ENCODE assay signal across 18 cellular contexts in the genomic region with DNA sequence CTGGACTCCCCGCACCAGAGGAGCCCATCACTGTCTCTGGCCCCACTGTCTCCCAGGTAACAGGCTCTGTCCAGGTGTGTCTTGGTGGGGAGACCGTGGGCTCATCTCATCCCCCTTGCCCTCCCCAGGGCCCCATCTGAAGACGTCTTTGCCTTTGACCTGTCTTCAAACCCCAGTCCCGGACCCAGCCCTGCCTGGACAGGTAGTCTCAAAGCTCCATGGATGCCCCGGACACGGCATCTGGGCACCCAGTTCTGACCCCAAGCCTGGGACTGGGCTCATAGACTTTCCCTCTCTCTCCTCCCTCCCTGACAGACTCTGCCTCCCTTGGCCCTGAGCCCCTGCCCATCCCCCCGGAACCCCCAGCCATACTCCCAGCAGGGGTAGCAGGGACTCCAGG. TPM values are rescaled to one million over a fixed set of nuclear protein-coding genes. Genes with fewer than 3 reads are reported as not detected.
DNase-seq lines count a peak whose midpoint lies in the region; ATAC-seq and TF ChIP-seq lines count a peak whose summit lies in the region.
"Had no signal": no experiment of that assay in that cellular context is flagged by ENCODE, and none has a peak within 500 bp of the region (broad histone marks: within the 10 kb centered on the region; RNA-seq: fewer than 3 reads in every experiment).

No MANE protein-coding gene starts in this region.

- POLR2A ChIA-PET in OCI-LY7 (lab: Charles Lee): no interaction called here
- POLR2A ChIA-PET in activated CD8-positive, alpha-beta T cell treated with anti-CD3 and anti-CD28 coated beads, Interleukin-2, amount 10 ng/mL, durations not matched to agents 7 days and 5 days (lab: Charles Lee): no interaction called here

- no TSS peak for BruUV-seq in OCI-LY7 (replicated peaks; lab: Mats Ljungman, UMichigan)

- no peaks in the 10 kb centered on the region for H3K9me3 Mint-ChIP-seq in activated CD8-positive, alpha-beta T cell treated with anti-CD3 and anti-CD28 coated beads, Interleukin-2, amount 10 ng/mL, durations not matched to agents 7 days and 5 days (ENCODE audit: insufficient read depth)
- H3K9me3 Mint-ChIP-seq: CD4-positive, alpha-beta memory T cell; H9 had no signal

- H3K4me3 ChIP-seq in H7 (ENCODE audit: insufficient read depth, low read depth, low read length): no peak overlapping the region
- no peak overlapping the region for H3K4me3 ChIP-seq in psoas muscle
- no peak overlapping the region for H3K4me3 ChIP-seq in thyroid gland (replicated peaks in 1 of 3)
- H3K4me3 ChIP-seq in OCI-LY7 (ENCODE audit: low read depth, low read length, poor library complexity, severe bottlenecking): no peak overlapping the region
- H3K4me3 ChIP-seq: GM23248 had no signal

- H3K27ac Mint-ChIP-seq in activated CD8-positive, alpha-beta T cell treated with anti-CD3 and anti-CD28 coated beads, Interleukin-2, amount 10 ng/mL, durations not matched to agents 7 days and 5 days: no peak overlapping the region
- H3K27ac Mint-ChIP-seq: CD4-positive, alpha-beta memory T cell; H9 had no signal

- H4K20me1 ChIP-seq in OCI-LY7 (ENCODE audit: insufficient read depth, low read length): no peaks in the 10 kb centered on the region

- H3K27ac ChIP-seq in psoas muscle: peak overlapping the region; percentile 42
- no peak overlapping the region for H3K27ac ChIP-seq in thyroid gland
- no peak overlapping the region for H3K27ac ChIP-seq in OCI-LY7 (ENCODE audit: low read depth, low read length, poor library complexity, severe bottlenecking)
- H3K27ac ChIP-seq: GM23248 had no signal

- H3K27me3 ChIP-seq in H7 (ENCODE audit: control insufficient read depth, insufficient read depth, low read length) (no peaks in the 10 kb centered on the region), psoas muscle (ENCODE audit: insufficient read depth in 3 of 3, low read length in 2 of 3) (no peaks in the 10 kb centered on the region), thyroid gland (no peaks in the 10 kb centered on the region)

- no peaks in the 10 kb centered on the region for H3K79me2 ChIP-seq in OCI-LY7 (ENCODE audit: insufficient read depth, low read depth, low read length)

- DNase-seq in H7 (peak; percentile 46), iPS-NIHi11 (ENCODE audit: low spot score) (peak; percentile 7), psoas muscle (no peak), thyroid gland (no peak), OCI-LY7 (ENCODE audit: low spot score) (no peak)
- DNase-seq in activated CD8-positive, alpha-beta T cell treated with anti-CD3 and anti-CD28 coated beads, Interleukin-2, amount 10 ng/mL, durations not matched to agents 7 days and 5 days: no peak
- DNase-seq: C1 segment of cervical spinal cord; Caco-2; CD4-positive, alpha-beta memory T cell; DMS153; DND-41; GM23248; H9 had no signal

- intact Hi-C loops in psoas muscle (cut with DNase I) (loop anchor here in 1 of 2 donors (5.0 kb wide), 1 partner anchor 48 kb away; a partner anchor contains a TSS), thyroid gland (cut with DNase I) (no loop called here), OCI-LY7 (cut with micrococcal nuclease; ENCODE audit: unreplicated experiment) (no loop called here)

- no peaks in the 10 kb centered on the region for H3K4me1 Mint-ChIP-seq in activated CD8-positive, alpha-beta T cell treated with anti-CD3 and anti-CD28 coated beads, Interleukin-2, amount 10 ng/mL, durations not matched to agents 7 days and 5 days (ENCODE audit: low read depth)
- H3K4me1 Mint-ChIP-seq: H9 had no signal

- no peaks in the 10 kb centered on the region for H3K9me3 ChIP-seq in psoas muscle
- H3K9me3 ChIP-seq in thyroid gland: no peaks in the 10 kb centered on the region
- H3K9me3 ChIP-seq in OCI-LY7 (ENCODE audit: low read length): no peaks in the 10 kb centered on the region
- H3K9me3 ChIP-seq: Caco-2 had no signal

- peaks cover 2% of the 10 kb centered on the region for H3K36me3 ChIP-seq in H7 (replicated peaks; ENCODE audit: control insufficient read depth, insufficient read depth, low read length)
- peaks cover 0 to 55% of the 10 kb centered on the region in 2 donors for H3K36me3 ChIP-seq in psoas muscle (ENCODE audit: insufficient read depth in 1 of 2, low read depth in 1 of 2)
- peaks cover 18 to 28% of the 10 kb centered on the region in 2 donors for H3K36me3 ChIP-seq in thyroid gland
- H3K36me3 ChIP-seq in OCI-LY7 (ENCODE audit: insufficient read depth, low read length): no peaks in the 10 kb centered on the region

- H3K4me1 ChIP-seq in psoas muscle: peaks cover 11% of the 10 kb centered on the region
- no peaks in the 10 kb centered on the region for H3K4me1 ChIP-seq in thyroid gland
- peaks cover 6% of the 10 kb centered on the region for H3K4me1 ChIP-seq in OCI-LY7 (ENCODE audit: insufficient read depth, low read length, poor library complexity, severe bottlenecking)
- H3K4me1 ChIP-seq: Caco-2 had no signal

- H3K4me3 Mint-ChIP-seq in activated CD8-positive, alpha-beta T cell treated with anti-CD3 and anti-CD28 coated beads, Interleukin-2, amount 10 ng/mL, durations not matched to agents 7 days and 5 days: no peak overlapping the region
- H3K4me3 Mint-ChIP-seq: CD4-positive, alpha-beta memory T cell; H9 had no signal

- no peak for TF ChIP-seq CTCF in psoas muscle (IDR thresholded peaks at IDR 0.05)
- TF ChIP-seq CTCF in thyroid gland (IDR thresholded peaks at IDR 0.05): no peak
- no peak for TF ChIP-seq CTCF in OCI-LY7 (conservative IDR thresholded peaks at IDR 0.05; ENCODE audit: low read length)

- no peaks in the 10 kb centered on the region for H3K27me3 Mint-ChIP-seq in activated CD8-positive, alpha-beta T cell treated with anti-CD3 and anti-CD28 coated beads, Interleukin-2, amount 10 ng/mL, durations not matched to agents 7 days and 5 days (ENCODE audit: low read depth)
- H3K27me3 Mint-ChIP-seq: CD4-positive, alpha-beta memory T cell had no signal

- no peak for ATAC-seq in psoas muscle
- no peak for ATAC-seq in activated CD8-positive, alpha-beta T cell treated with anti-CD3 and anti-CD28 coated beads, Interleukin-2, amount 10 ng/mL, durations not matched to agents 7 days and 5 days
- ATAC-seq: HCT116 had no signal

- CTCF ChIA-PET in OCI-LY7 (lab: Charles Lee; ENCODE audit: unreplicated experiment): no interaction called here
- CTCF ChIA-PET in activated CD8-positive, alpha-beta T cell treated with anti-CD3 and anti-CD28 coated beads, Interleukin-2, amount 10 ng/mL, durations not matched to agents 7 days and 5 days (lab: Charles Lee): interaction anchor here (0.7 to 1.0 kb wide), 2 partner anchors 14 to 50 kb away, joined by 3 to 4 read pairs; a partner anchor contains a TSS

- H3K9me2 ChIP-seq in OCI-LY7 (ENCODE audit: insufficient read depth, low read length): no peaks in the 10 kb centered on the region

- H2AFZ ChIP-seq in OCI-LY7 (ENCODE audit: low read length): no peak overlapping the region
- H2AFZ ChIP-seq: GM23248 had no signal

- 87 to 89% (median 88%) methylated on average over 7 of the region's 7 CpGs for WGBS in psoas muscle, 3 donors
- WGBS in thyroid gland, 2 donors: 84 to 96% methylated on average over 7 of the region's 7 CpGs

- H3K4me2 ChIP-seq in OCI-LY7 (ENCODE audit: low read length): no peak overlapping the region

- no peaks in the 10 kb centered on the region for H3K36me3 Mint-ChIP-seq in activated CD8-positive, alpha-beta T cell treated with anti-CD3 and anti-CD28 coated beads, Interleukin-2, amount 10 ng/mL, durations not matched to agents 7 days and 5 days (ENCODE audit: low read depth)
- H3K36me3 Mint-ChIP-seq: CD4-positive, alpha-beta memory T cell had no signal

- no peak for TF ChIP-seq POLR2A in thyroid gland (IDR thresholded peaks at IDR 0.05)

RNA-seq across cellular contexts. Expression of a gene that starts 6.3 kb away (rescaled TPM):
- total RNA-seq in H7 (2014; rRNA removed; shearing (Covaris generic)): 0.10 and 0.33 TPM in 2 replicates
- total RNA-seq in psoas muscle: under 1 TPM in 1 of 4 donors, not detected in 3; 0.24 TPM
- under 1 TPM in 1 of 3 donors, not detected in 2; 0.01 TPM for polyA plus RNA-seq in psoas muscle
- not detected for total RNA-seq in thyroid gland
- total RNA-seq in OCI-LY7 (2014; rRNA removed; shearing (Covaris generic)): not detected in 2 replicates
- total RNA-seq in OCI-LY7 (2022): not detected in 2 replicates
- total RNA-seq in activated CD8-positive, alpha-beta T cell treated with anti-CD3 and anti-CD28 coated beads, Interleukin-2, amount 10 ng/mL, durations not matched to agents 7 days and 5 days: not detected
- total RNA-seq: A172; A673; CD4-positive, alpha-beta memory T cell; GM23248; H9 had no signal
- polyA plus RNA-seq: BJ; CD4-positive, alpha-beta memory T cell; GM23248 had no signal

RNA-seq across cellular contexts. Expression of a gene that starts 6.8 kb away (rescaled TPM):
- total RNA-seq in H7 (2014; rRNA removed; shearing (Covaris generic)): 21.7 and 23.1 TPM in 2 replicates
- total RNA-seq in psoas muscle: 10 to 100 TPM; 54.8 to 90.4 (median 73.0) TPM
- polyA plus RNA-seq in psoas muscle: 10 to 100 TPM; 11.0 to 45.3 (median 24.5) TPM
- 10 to 100 TPM; 20.0 to 81.2 (median 31.6) TPM for total RNA-seq in thyroid gland
- total RNA-seq in OCI-LY7 (2014; rRNA removed; shearing (Covaris generic)): 0.77 and 2.5 TPM in 2 replicates
- total RNA-seq in OCI-LY7 (2022): 2.5 and 2.7 TPM in 2 replicates
- 1 to 10 TPM; 1.4 to 2.2 TPM for total RNA-seq in activated CD8-positive, alpha-beta T cell treated with anti-CD3 and anti-CD28 coated beads, Interleukin-2, amount 10 ng/mL, durations not matched to agents 7 days and 5 days
- total RNA-seq: A172, GM23248 had no signal
- polyA plus RNA-seq: GM23248 had no signal

RNA-seq across cellular contexts. Expression of a gene that starts 12.5 kb away (rescaled TPM):
- 0.22 TPM in 1 of 2 replicates, not detected in the other for total RNA-seq in H7 (2014; rRNA removed; shearing (Covaris generic))
- 1 to 10 TPM; 1.6 to 4.2 (median 2.9) TPM for total RNA-seq in psoas muscle
- polyA plus RNA-seq in psoas muscle: under 1 TPM; 0.16 to 0.70 (median 0.44) TPM
- under 1 TPM in 1 of 4 donors, not detected in 3; 0.33 TPM for total RNA-seq in thyroid gland
- total RNA-seq in OCI-LY7 (2014; rRNA removed; shearing (Covaris generic)): not detected in 2 replicates
- not detected in 2 replicates for total RNA-seq in OCI-LY7 (2022)
- not detected for total RNA-seq in activated CD8-positive, alpha-beta T cell treated with anti-CD3 and anti-CD28 coated beads, Interleukin-2, amount 10 ng/mL, durations not matched to agents 7 days and 5 days
- total RNA-seq: A172; A673; CD4-positive, alpha-beta memory T cell; GM23248; H1; H9 had no signal
- polyA plus RNA-seq: BJ, H1 had no signal

RNA-seq across cellular contexts. Expression of a gene that starts 14.4 kb away (rescaled TPM):
- 32.8 and 59.0 TPM in 2 replicates for total RNA-seq in H7 (2014; rRNA removed; shearing (Covaris generic))
- total RNA-seq in psoas muscle: 100 to 1,000 TPM in 1 of 4 donors, 10 to 100 TPM in 3; 75.2 to 116 (median 78.3) TPM
- polyA plus RNA-seq in psoas muscle: 100 to 1,000 TPM in 2 of 3 donors, 10 to 100 TPM in 1; 65.7 to 236 (median 162) TPM
- 10 to 100 TPM; 18.3 to 65.8 (median 27.3) TPM for total RNA-seq in thyroid gland
- 60.0 and 63.6 TPM in 2 replicates for total RNA-seq in OCI-LY7 (2014; rRNA removed; shearing (Covaris generic))
- 33.0 and 42.8 TPM in 2 replicates for total RNA-seq in OCI-LY7 (2022)
- 10 to 100 TPM; 28.4 to 31.1 TPM for total RNA-seq in activated CD8-positive, alpha-beta T cell treated with anti-CD3 and anti-CD28 coated beads, Interleukin-2, amount 10 ng/mL, durations not matched to agents 7 days and 5 days

RNA-seq across cellular contexts. Expression of a gene that starts 15.3 kb away (rescaled TPM):
- total RNA-seq in H7 (2014; rRNA removed; shearing (Covaris generic)): not detected in 2 replicates
- total RNA-seq in psoas muscle (not detected), thyroid gland (not detected), OCI-LY7 (2022) (not detected in 2 replicates)
- not detected for polyA plus RNA-seq in psoas muscle
- total RNA-seq in OCI-LY7 (2014; rRNA removed; shearing (Covaris generic)): not detected in 2 replicates
- not detected for total RNA-seq in activated CD8-positive, alpha-beta T cell treated with anti-CD3 and anti-CD28 coated beads, Interleukin-2, amount 10 ng/mL, durations not matched to agents 7 days and 5 days
- total RNA-seq: A172; A673; Caco-2; CD4-positive, alpha-beta memory T cell; GM23248; H1; H9 had no signal
- polyA plus RNA-seq: BJ; CD4-positive, alpha-beta memory T cell; GM23248; H1 had no signal

Comparison
In these comparisons a context has a peak if more than half of its experiments do, and no peak if none do; other contexts are left out.
1. DNase-seq: peak in H7 (single experiment) and iPS-NIHi11 (single experiment); none in psoas muscle (0 of 2), thyroid gland (0 of 2), OCI-LY7 (single experiment) and activated CD8-positive, alpha-beta T cell treated with anti-CD3 and anti-CD28 coated beads, Interleukin-2, amount 10 ng/mL, durations not matched to agents 7 days and 5 days (single experiment).